29 cellular contexts compared by ENCODE assay signal in genomic region chr6:93193868-93194267, GRCh38.
"Had no signal": no experiment of that assay in that cellular context is flagged by ENCODE, and none has a peak within 500 bp of the region (broad histone marks: within the 10 kb centered on the region; RNA-seq: fewer than 3 reads in every experiment).

No MANE protein-coding gene starts in this region.

- DNase-seq: activated B cell treated with CpG ODN at 0.5 μM for 24 hours; activated CD4-positive, alpha-beta memory T cell treated with anti-CD3 and anti-CD28 coated beads for 36 hours; activated CD4-positive, alpha-beta T cell treated with anti-CD3 and anti-CD28 coated beads for 4 hours; activated CD4-positive, alpha-beta T cell treated with anti-CD3 and anti-CD28 coated beads, Interleukin-2, amount 10 ng/mL, durations not matched to agents 24 days and 14 days; activated CD4-positive, alpha-beta T cell treated with anti-CD3 and anti-CD28 coated beads, Interleukin-2, amount 50 U/mL, for 1 hour; activated CD4-positive, alpha-beta T cell treated with anti-CD3 and anti-CD28 coated beads, Interleukin-2, amount 50 U/mL, for 4 hours; activated CD4-positive, CD25-positive, alpha-beta regulatory T cell treated with anti-CD3 and anti-CD28 coated beads, Interleukin-2, amount 50 U/mL, for 72 hours; activated CD8-positive, alpha-beta memory T cell treated with anti-CD3 and anti-CD28 coated beads, Interleukin-2, amount 50 U/mL, for 4 hours; activated CD8-positive, alpha-beta T cell treated with anti-CD3 and anti-CD28 coated beads for 36 hours; activated effector memory CD4-positive, alpha-beta T cell treated with anti-CD3 and anti-CD28 coated beads, Interleukin-2, amount 50 U/mL, for 16 hours; activated naive CD4-positive, alpha-beta T cell treated with anti-CD3 and anti-CD28 coated beads, Interleukin-2, amount 10 ng/mL, durations not matched to agents 7 days and 5 days; activated naive CD4-positive, alpha-beta T cell treated with Interleukin-2 at 50 U/mL for 16 hours; activated naive CD8-positive, alpha-beta T cell treated with anti-CD3 and anti-CD28 coated beads, Interleukin-2, amount 10 ng/mL, durations not matched to agents 7 days and 5 days; activated naive CD8-positive, alpha-beta T cell treated with anti-CD3 and anti-CD28 coated beads, Interleukin-2, amount 50 U/mL, for 24 hours; activated T-cell treated with anti-CD3 and anti-CD28 coated beads for 4 hours; activated T-cell treated with anti-CD3 and anti-CD28 coated beads, Interleukin-2, amount 50 U/mL, for 1 hour; activated T-cell treated with anti-CD3 and anti-CD28 coated beads, Interleukin-2, amount 50 U/mL, for 4 hours; activated T-cell treated with anti-CD3 and anti-CD28 coated beads, Interleukin-2, amount 50 U/mL, for 72 hours; amygdala; anterior cingulate cortex; central memory CD4-positive, alpha-beta T cell; T-helper 1 cell; T-helper 2 cell; T-helper 9 cell had no signal

- ATAC-seq: activated CD8-positive, alpha-beta T cell treated with anti-CD3 and anti-CD28 coated beads for 36 hours; activated naive CD8-positive, alpha-beta T cell treated with anti-CD3 and anti-CD28 coated beads, Interleukin-2, amount 50 U/mL, for 24 hours; activated T-cell treated with anti-CD3 and anti-CD28 coated beads, Interleukin-2, amount 50 U/mL, for 4 hours; activated T-cell treated with anti-CD3 and anti-CD28 coated beads, Interleukin-2, amount 50 U/mL, for 72 hours; activated T-helper 17 cell treated with anti-CD3 and anti-CD28 coated beads, Interleukin-2, amount 50 U/mL, for 72 hours had no signal

- H3K4me3 ChIP-seq: ascending aorta had no signal

- H3K27ac ChIP-seq: ascending aorta, VCaP had no signal

- FAIRE-seq: bronchial epithelial cell, TTC549 had no signal

- H3K36me3 ChIP-seq: ascending aorta had no signal

- H3K4me1 ChIP-seq: ascending aorta had no signal

- H3K9me3 ChIP-seq: ascending aorta had no signal

- H3K27me3 ChIP-seq: ascending aorta had no signal
